In the genomic region with DNA sequence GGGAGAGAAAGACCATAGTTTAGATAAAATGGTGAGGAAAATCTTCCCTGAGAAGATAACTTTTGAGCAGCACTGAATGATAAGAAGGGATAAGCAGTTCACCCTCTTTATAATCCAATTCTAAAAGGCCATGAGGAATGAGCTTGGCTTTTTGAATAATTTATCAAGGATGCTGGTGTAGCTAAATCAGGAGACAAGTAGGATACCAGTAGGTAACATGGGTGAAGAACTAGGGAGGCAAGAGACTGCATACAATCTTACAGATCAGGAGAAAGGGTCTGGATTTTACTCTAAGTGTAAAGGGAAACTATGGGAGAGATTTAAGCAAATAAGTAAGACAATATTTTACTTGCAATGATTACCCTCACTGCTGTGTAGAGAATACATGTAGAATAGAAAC, we compare ENCODE assay signal across 10 cellular contexts.
"Had no signal": no experiment of that assay in that cellular context is flagged by ENCODE, and none has a peak within 500 bp of the region (broad histone marks: within the 10 kb centered on the region; RNA-seq: fewer than 3 reads in every experiment).

No MANE protein-coding gene starts in this region.

- H3K27ac Mint-ChIP-seq: GM23338, HFFc6 had no signal

- H3K4me1 Mint-ChIP-seq: GM23338 had no signal

- H3K9me3 ChIP-seq: HAP-1 had no signal

- FAIRE-seq: H1, HTR-8/SVneo, K562 had no signal

- H3K9me3 Mint-ChIP-seq: GM23338, HFFc6 had no signal

- ATAC-seq: GM23338, HCT116, K562 had no signal

- H2AFZ ChIP-seq: GM23338 had no signal

- H3K4me3 ChIP-seq: GM23338, HAP-1, K562 had no signal

- H3K4me3 Mint-ChIP-seq: GM23338, HFFc6 had no signal

- H3K4me2 ChIP-seq: GM23338 had no signal

- DNase-seq: H7, HFFc6, IMR-90, KG1 had no signal
